Comparison of ENCODE assay signal across 18 cellular contexts in genomic region chr13:110240943-110241342, GRCh38.
DNase-seq lines count a peak whose midpoint lies in the region; ATAC-seq and TF ChIP-seq lines count a peak whose summit lies in the region.
"Had no signal": no experiment of that assay in that cellular context is flagged by ENCODE, and none has a peak within 500 bp of the region (broad histone marks: within the 10 kb centered on the region; RNA-seq: fewer than 3 reads in every experiment).

No MANE protein-coding gene starts in this region.

- in situ Hi-C loops in mammary epithelial cell (cut with MboI; ENCODE audit: low sequenced_read_pairs in 2 of 2) = loop anchor here in 1 of 2 donors (10.0 kb wide), 1 partner anchor 174 kb away; no protein-coding TSS in a partner anchor

- CTCF ChIA-PET in mammary epithelial cell (lab: Charles Lee; ENCODE audit: low non-redundant PET) = no interaction called here

- H3K4me1 ChIP-seq in heart right ventricle (peaks cover 41 to 100% (median 97%) of the 10 kb centered on the region in 9 donors), gastroesophageal sphincter (peaks cover 31 to 95% (median 38%) of the 10 kb centered on the region in 3 donors), stomach smooth muscle (ENCODE audit: control insufficient read depth, insufficient read depth, low read length) (peaks cover 55% of the 10 kb centered on the region), mammary epithelial cell (ENCODE audit: insufficient read depth, low read length) (no peaks in the 10 kb centered on the region)

- WGBS in heart right ventricle, 2 donors = 80 to 84% methylated on average over 7 of the region's 7 CpGs
- WGBS in gastroesophageal sphincter (ENCODE audit: low coverage in 1 of 2), 2 donors = 64 to 72% methylated on average over 3 to 4 of the region's 7 CpGs
- 99% methylated on average over 7 of the region's 7 CpGs for WGBS in mammary epithelial cell (ENCODE audit: low coverage, missing lambda C conversion rate)

- ATAC-seq in heart right ventricle (no peak), Right ventricle myocardium inferior (no peak), gastroesophageal sphincter (no peak)
- ATAC-seq: HCT116, Panc1 had no signal

- no peak for DNase-seq in heart right ventricle
- no peak for DNase-seq in Right ventricle myocardium inferior (ENCODE audit: missing footprints)
- DNase-seq in NCI-H1105 treated with DMSO at 0.1 percent for 48 hours (lab: John Stamatoyannopoulos, UW) = no peak
- DNase-seq in stimulated activated CD8-positive, alpha-beta memory T cell treated with anti-CD3 and anti-CD28 coated beads, Interleukin-4, amount 100 ng/mL, for 48 hours = no peak
- DNase-seq in mammary epithelial cell = no peak
- DNase-seq: GOT3, IMR-90, NCI-H1105, NCI-H2029 treated with DMSO at 0.1 percent for 48 hours, NCI-H226, NCI-H510A treated with DMSO at 0.1 percent for 48 hours, NCI-H748 treated with DMSO at 0.1 percent for 48 hours had no signal

- H3K36me3 ChIP-seq in heart right ventricle (peaks cover 0 to 36% (median 0%) of the 10 kb centered on the region in 9 donors), gastroesophageal sphincter (peaks cover 0 to 27% of the 10 kb centered on the region in 2 donors), stomach smooth muscle (ENCODE audit: control insufficient read depth in 2 of 2, insufficient read depth in 2 of 2, low read length in 2 of 2) (peaks cover 4 to 5% of the 10 kb centered on the region in 2 donors), mammary epithelial cell (ENCODE audit: insufficient read depth, low read length) (no peaks in the 10 kb centered on the region)

- H3K4me3 ChIP-seq in heart right ventricle (peak overlapping the region in 1 of 10 donors; percentile 27), gastroesophageal sphincter (no peak overlapping the region), stomach smooth muscle (ENCODE audit: low read length in 2 of 2) (no peak overlapping the region), mammary epithelial cell (replicated peaks in 1 of 3; ENCODE audit: insufficient read depth in 1 of 3, low read depth in 2 of 3, low read length in 3 of 3) (no peak overlapping the region)

- intact Hi-C loops in heart right ventricle (cut with DNase I) (loop anchor here in 2 of 10 donors (5.0 to 10.0 kb wide), 2 partner anchors 64 to 66 kb away; partner anchors contain the start of genes COL4A1 (in 2 of the 2) and COL4A2 (in 2 of the 2)), Right ventricle myocardium inferior (cut with DNase I) (no loop called here), mammary epithelial cell (cut with micrococcal nuclease) (no loop called here)

- no peak for TF ChIP-seq EP300 in gastroesophageal sphincter (IDR thresholded peaks at IDR 0.05)

- H4K20me1 ChIP-seq in mammary epithelial cell (ENCODE audit: insufficient read depth, low read length) = no peaks in the 10 kb centered on the region

- TF ChIP-seq POLR2A in gastroesophageal sphincter (IDR thresholded peaks at IDR 0.05) = no peak

- H3K27ac ChIP-seq in heart right ventricle = peak overlapping the region in 8 of 10 donors; percentile 2 to 89 (median 74)
- H3K27ac ChIP-seq in gastroesophageal sphincter = peak overlapping the region in 3 of 4 donors; percentile 65 to 82 (median 82)
- peak overlapping the region; percentile 66 for H3K27ac ChIP-seq in stomach smooth muscle (ENCODE audit: low read length)
- no peak overlapping the region for H3K27ac ChIP-seq in mammary epithelial cell (ENCODE audit: insufficient read depth, low read depth, low read length)
- H3K27ac ChIP-seq: C4-2B, KMS-11 had no signal

- dilution Hi-C loops in mammary epithelial cell (cut with HindIII; ENCODE audit: low sequenced_read_pairs) = no loop called here

- H3K4me2 ChIP-seq in mammary epithelial cell (ENCODE audit: insufficient read depth, low read depth, low read length) = no peak overlapping the region
- H3K4me2 ChIP-seq: KMS-11 had no signal

- no peaks in the 10 kb centered on the region for H3K27me3 ChIP-seq in heart right ventricle
- H3K27me3 ChIP-seq in gastroesophageal sphincter = no peaks in the 10 kb centered on the region
- H3K27me3 ChIP-seq in stomach smooth muscle (ENCODE audit: control insufficient read depth in 1 of 2, insufficient read depth in 2 of 2, low read length in 2 of 2) = no peaks in the 10 kb centered on the region
- no peaks in the 10 kb centered on the region for H3K27me3 ChIP-seq in mammary epithelial cell (ENCODE audit: insufficient read depth, low read length)

- no peak overlapping the region for H2AFZ ChIP-seq in mammary epithelial cell (ENCODE audit: low read depth, low read length)

- BruUV-seq in mammary epithelial cell (replicated peaks; lab: Mats Ljungman, UMichigan) = no TSS peak

- no peaks in the 10 kb centered on the region for H3K79me2 ChIP-seq in mammary epithelial cell (ENCODE audit: insufficient read depth, low read length)

- TF ChIP-seq CTCF in heart right ventricle (IDR thresholded peaks at IDR 0.05) (no peak), gastroesophageal sphincter (IDR thresholded peaks at IDR 0.05) (no peak), mammary epithelial cell (conservative IDR thresholded peaks at IDR 0.05 in 1 of 2, IDR thresholded peaks at IDR 0.05 in 1 of 2; ENCODE audit: extremely low read depth in 1 of 2, insufficient read depth in 1 of 2, low read depth in 1 of 2, low read length in 2 of 2) (no peak)

- no peak overlapping the region for H3K9ac ChIP-seq in stomach smooth muscle (ENCODE audit: low read length in 2 of 2)
- no peak overlapping the region for H3K9ac ChIP-seq in mammary epithelial cell (ENCODE audit: insufficient read depth, low read length)
- H3K9ac ChIP-seq: KMS-11 had no signal

- no peaks in the 10 kb centered on the region for H3K9me3 ChIP-seq in heart right ventricle
- H3K9me3 ChIP-seq in gastroesophageal sphincter = no peaks in the 10 kb centered on the region
- no peaks in the 10 kb centered on the region for H3K9me3 ChIP-seq in stomach smooth muscle (ENCODE audit: control insufficient read depth in 2 of 2, low read length in 2 of 2)
- no peaks in the 10 kb centered on the region for H3K9me3 ChIP-seq in mammary epithelial cell (replicated peaks; ENCODE audit: insufficient read depth, low read length)
